In the genomic region with DNA sequence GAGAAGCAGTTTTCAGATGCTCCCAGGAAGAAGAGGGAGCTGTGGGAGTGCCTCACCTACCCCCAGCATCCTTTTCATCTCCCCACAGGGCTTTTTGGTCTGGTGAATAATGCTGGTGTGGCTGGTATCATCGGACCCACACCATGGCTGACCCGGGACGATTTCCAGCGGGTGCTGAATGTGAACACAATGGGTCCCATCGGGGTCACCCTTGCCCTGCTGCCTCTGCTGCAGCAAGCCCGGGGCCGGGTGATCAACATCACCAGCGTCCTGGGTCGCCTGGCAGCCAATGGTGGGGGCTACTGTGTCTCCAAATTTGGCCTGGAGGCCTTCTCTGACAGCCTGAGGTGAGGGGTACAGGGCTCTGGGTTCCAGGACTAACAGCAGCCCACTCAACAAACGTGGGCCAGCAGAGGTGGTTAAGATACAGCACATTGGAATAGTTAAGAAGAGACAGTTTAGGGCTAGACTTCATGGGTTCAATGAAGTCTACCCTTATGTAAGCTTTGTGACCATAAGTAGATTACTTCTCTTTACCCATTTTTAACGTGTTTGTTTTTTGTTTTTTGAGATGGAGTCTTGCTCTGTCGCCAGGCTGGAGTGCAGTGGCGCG, we compare ENCODE assay signal across 13 cellular contexts. TPM values are rescaled to one million over a fixed set of nuclear protein-coding genes. Genes with fewer than 3 reads are reported as not detected.
DNase-seq lines count a peak whose midpoint lies in the region; ATAC-seq, FAIRE-seq and TF ChIP-seq lines count a peak whose summit lies in the region.
"Had no signal": no experiment of that assay in that cellular context is flagged by ENCODE, and none has a peak within 500 bp of the region (broad histone marks: within the 10 kb centered on the region; RNA-seq: fewer than 3 reads in every experiment).

No MANE protein-coding gene starts in this region.

- DNase-seq in heart left ventricle = peak in 2 of 5 donors; percentile 37 to 62
- DNase-seq in left cardiac atrium = no peak
- DNase-seq in esophagus muscularis mucosa (ENCODE audit: extremely low spot score) = no peak
- DNase-seq in prostate gland (ENCODE audit: low spot score) = no peak
- no peak for DNase-seq in stimulated activated CD4-positive, alpha-beta T cell treated with anti-CD3 and anti-CD28 coated beads, Interleukin-1b, Interleukin-23, amount 100 ng/mL, for 48 hours
- no peak for DNase-seq in sciatic nerve (ENCODE audit: low spot score)
- DNase-seq in urothelium cell line (ENCODE audit: low spot score) = no peak
- no peak for DNase-seq in type B pancreatic cell (ENCODE audit: extremely low spot score, unreplicated experiment)
- DNase-seq: effector CD8-positive, alpha-beta T cell; NCI-H1092 treated with DMSO at 0.1 percent for 48 hours; T-helper 2 cell had no signal

- peaks cover 0 to 56% (median 31%) of the 10 kb centered on the region in 9 donors for H3K36me3 ChIP-seq in heart left ventricle
- H3K36me3 ChIP-seq in esophagus muscularis mucosa = peaks cover 12 to 50% (median 32%) of the 10 kb centered on the region in 4 donors
- no peaks in the 10 kb centered on the region for H3K36me3 ChIP-seq in prostate gland

- TF ChIP-seq POLR2A in heart left ventricle (IDR thresholded peaks at IDR 0.05) = no peak
- TF ChIP-seq POLR2A in esophagus muscularis mucosa (IDR thresholded peaks at IDR 0.05; ENCODE audit: low read depth) = no peak
- no peak for TF ChIP-seq POLR2A in prostate gland (IDR thresholded peaks at IDR 0.05)

- peaks cover 46% of the 10 kb centered on the region for H3K4me1 Mint-ChIP-seq in type B pancreatic cell (ENCODE audit: unreplicated experiment)

- WGBS in heart left ventricle, 4 donors = 65 to 82% (median 76%) methylated on average over 13 to 14 of the region's 14 CpGs
- WGBS in esophagus muscularis mucosa = 69% methylated on average over 14 of the region's 14 CpGs
- WGBS in prostate gland = 68% methylated on average over 14 of the region's 14 CpGs

- no peak overlapping the region for H3K27ac Mint-ChIP-seq in type B pancreatic cell
- H3K27ac Mint-ChIP-seq: activated CD4-positive, alpha-beta memory T cell treated with anti-CD3 and anti-CD28 coated beads, Interleukin-2, amount 10 ng/mL, durations not matched to agents 7 days and 5 days; activated naive CD4-positive, alpha-beta T cell treated with anti-CD3 and anti-CD28 coated beads, Interleukin-2, amount 50 U/mL, for 72 hours had no signal

- TF ChIP-seq CTCF in heart left ventricle (IDR thresholded peaks at IDR 0.05) (no peak), esophagus muscularis mucosa (IDR thresholded peaks at IDR 0.05) (no peak), prostate gland (IDR thresholded peaks at IDR 0.05) (no peak), type B pancreatic cell (conservative IDR thresholded peaks at IDR 0.05) (no peak)

- ATAC-seq in heart left ventricle (no peak), left cardiac atrium (no peak), sciatic nerve (no peak)
- ATAC-seq: activated naive CD4-positive, alpha-beta T cell treated with anti-CD3 and anti-CD28 coated beads, Interleukin-2, amount 50 U/mL, for 72 hours had no signal

- H3K27me3 Mint-ChIP-seq in type B pancreatic cell = no peaks in the 10 kb centered on the region
- H3K27me3 Mint-ChIP-seq: activated CD4-positive, alpha-beta memory T cell treated with anti-CD3 and anti-CD28 coated beads, Interleukin-2, amount 10 ng/mL, durations not matched to agents 7 days and 5 days had no signal

- intact Hi-C loops in heart left ventricle (cut with DNase I) = loop anchor here in 8 of 10 donors (1.0 to 5.0 kb wide), 3 partner anchors 39 to 41 kb away; a partner anchor contains a TSS
- intact Hi-C loops in left cardiac atrium (cut with DNase I) = no loop called here
- intact Hi-C loops in esophagus muscularis mucosa (cut with DNase I) = no loop called here
- intact Hi-C loops in prostate gland (cut with DNase I) = loop anchor here (1.0 kb wide), 1 partner anchor 41 kb away; no protein-coding TSS in a partner anchor
- intact Hi-C loops in sciatic nerve (cut with DNase I) = loop anchor here (10.0 kb wide), 1 partner anchor 47 kb away; no protein-coding TSS in a partner anchor

- H3K27ac ChIP-seq in heart left ventricle = peak overlapping the region in 10 of 12 donors; percentile 19 to 99 (median 95)
- H3K27ac ChIP-seq in esophagus muscularis mucosa (replicated peaks in 1 of 4) = peak overlapping the region; percentile 89 to 100 (median 98)
- H3K27ac ChIP-seq in prostate gland = peak overlapping the region; percentile 37 to 44

- H3K27me3 ChIP-seq in heart left ventricle = no peaks in the 10 kb centered on the region
- H3K27me3 ChIP-seq in esophagus muscularis mucosa = no peaks in the 10 kb centered on the region
- H3K27me3 ChIP-seq in prostate gland (replicated peaks; ENCODE audit: insufficient read depth) = no peaks in the 10 kb centered on the region

- H3K4me3 Mint-ChIP-seq in type B pancreatic cell = no peak overlapping the region
- H3K4me3 Mint-ChIP-seq: activated CD4-positive, alpha-beta memory T cell treated with anti-CD3 and anti-CD28 coated beads, Interleukin-2, amount 10 ng/mL, durations not matched to agents 7 days and 5 days had no signal

- no peak for TF ChIP-seq EP300 in esophagus muscularis mucosa (IDR thresholded peaks at IDR 0.05)

- no peak for FAIRE-seq in urothelium cell line (lab: Jason Lieb, UNC)

- H3K4me3 ChIP-seq in heart left ventricle (no peak overlapping the region), esophagus muscularis mucosa (peak overlapping the region in 2 of 4 donors; percentile 22 to 25), prostate gland (no peak overlapping the region)

- H3K9me3 ChIP-seq in heart left ventricle (no peaks in the 10 kb centered on the region), esophagus muscularis mucosa (no peaks in the 10 kb centered on the region), prostate gland (no peaks in the 10 kb centered on the region)

- H3K36me3 Mint-ChIP-seq in type B pancreatic cell = peaks cover 13% of the 10 kb centered on the region
- H3K36me3 Mint-ChIP-seq: activated naive CD4-positive, alpha-beta T cell treated with anti-CD3 and anti-CD28 coated beads, Interleukin-2, amount 50 U/mL, for 72 hours had no signal

- H3K9me3 Mint-ChIP-seq in type B pancreatic cell = no peaks in the 10 kb centered on the region
- H3K9me3 Mint-ChIP-seq: activated CD4-positive, alpha-beta memory T cell treated with anti-CD3 and anti-CD28 coated beads, Interleukin-2, amount 10 ng/mL, durations not matched to agents 7 days and 5 days; activated naive CD4-positive, alpha-beta T cell treated with anti-CD3 and anti-CD28 coated beads, Interleukin-2, amount 50 U/mL, for 72 hours had no signal

- H3K4me1 ChIP-seq in heart left ventricle = peaks cover 6 to 90% (median 82%) of the 10 kb centered on the region in 12 donors
- peaks cover 82 to 100% (median 93%) of the 10 kb centered on the region in 4 donors for H3K4me1 ChIP-seq in esophagus muscularis mucosa
- peaks cover 9% of the 10 kb centered on the region for H3K4me1 ChIP-seq in prostate gland (replicated peaks)

RNA-seq across cellular contexts. Expression of a gene that starts 1.5 kb away (rescaled TPM):
- total RNA-seq in heart left ventricle (10 to 100 TPM in 8 of 9 donors, 1 to 10 TPM in 1; 5.9 to 20.5 (median 16.2) TPM), left cardiac atrium (10 to 100 TPM; 29.5 to 38.1 TPM), esophagus muscularis mucosa (10 to 100 TPM; 13.8 to 23.0 (median 17.2) TPM), prostate gland (10 to 100 TPM in 1 of 2 donors, 1 to 10 TPM in 1; 5.7 to 12.6 TPM), sciatic nerve (23.3 TPM), type B pancreatic cell (ENCODE audit: low replicate concordance) (7.4 and 14.1 TPM in 2 replicates)
- 10 to 100 TPM; 25.8 to 42.4 TPM for polyA plus RNA-seq in heart left ventricle

RNA-seq across cellular contexts. Expression of a gene that starts 5.9 kb away (rescaled TPM):
- total RNA-seq in heart left ventricle = 100 to 1,000 TPM in 5 of 9 donors, 10 to 100 TPM in 4; 71.3 to 173 (median 131) TPM
- polyA plus RNA-seq in heart left ventricle = 100 to 1,000 TPM; 187 to 314 TPM
- 100 to 1,000 TPM; 119 to 123 TPM for total RNA-seq in left cardiac atrium
- 100 to 1,000 TPM; 159 to 253 (median 196) TPM for total RNA-seq in esophagus muscularis mucosa
- 100 to 1,000 TPM; 151 to 240 TPM for total RNA-seq in prostate gland
- 171 TPM for total RNA-seq in sciatic nerve
- 89.9 and 98.6 TPM in 2 replicates for total RNA-seq in type B pancreatic cell (ENCODE audit: low replicate concordance)

RNA-seq across cellular contexts. Expression of a gene that starts 7.1 kb away (rescaled TPM):
- total RNA-seq in heart left ventricle (1,000 to 10,000 TPM in 3 of 9 donors, 100 to 1,000 TPM in 6; 475 to 1,670 (median 767) TPM), left cardiac atrium (1,000 to 10,000 TPM; 1,288 to 1,875 TPM), esophagus muscularis mucosa (1,000 to 10,000 TPM in 1 of 4 donors, 100 to 1,000 TPM in 3; 742 to 1,177 (median 845) TPM), prostate gland (100 to 1,000 TPM; 485 to 585 TPM), sciatic nerve (870 TPM), type B pancreatic cell (ENCODE audit: low replicate concordance) (525 and 567 TPM in 2 replicates)
- polyA plus RNA-seq in heart left ventricle = 1,000 to 10,000 TPM; 1,034 to 2,790 TPM

RNA-seq across cellular contexts. Expression of a gene that starts 14.0 kb away (rescaled TPM):
- total RNA-seq in heart left ventricle (1,000 to 10,000 TPM in 1 of 9 donors, 100 to 1,000 TPM in 8; 199 to 1,007 (median 620) TPM), left cardiac atrium (100 to 1,000 TPM; 395 to 448 TPM), esophagus muscularis mucosa (100 to 1,000 TPM; 155 to 245 (median 218) TPM), prostate gland (10 to 100 TPM; 17.4 to 37.0 TPM), sciatic nerve (307 TPM), type B pancreatic cell (ENCODE audit: low replicate concordance) (10.4 and 39.2 TPM in 2 replicates)
- 100 to 1,000 TPM; 173 to 573 TPM for polyA plus RNA-seq in heart left ventricle

RNA-seq across cellular contexts. Expression of a gene that starts 21.2 kb away (rescaled TPM):
- total RNA-seq in heart left ventricle (10 to 100 TPM in 7 of 9 donors, 1 to 10 TPM in 2; 7.8 to 18.2 (median 12.4) TPM), left cardiac atrium (10 to 100 TPM; 12.0 to 14.2 TPM), esophagus muscularis mucosa (1 to 10 TPM; 1.7 to 9.0 (median 4.9) TPM), prostate gland (10 to 100 TPM in 1 of 2 donors, 1 to 10 TPM in 1; 4.1 to 10.3 TPM), sciatic nerve (10.0 TPM), type B pancreatic cell (ENCODE audit: low replicate concordance) (11.8 and 40.1 TPM in 2 replicates)
- polyA plus RNA-seq in heart left ventricle = 10 to 100 TPM in 1 of 2 donors, 1 to 10 TPM in 1; 6.9 to 15.7 TPM

Comparison
In these comparisons a context has a peak if more than half of its experiments do, and no peak if none do; other contexts are left out.
1. intact Hi-C loops: an anchor here in heart left ventricle (1.0 to 5.0 kb wide), prostate gland (1.0 kb wide) and sciatic nerve (10.0 kb wide); none called in left cardiac atrium and esophagus muscularis mucosa.
2. H3K27ac ChIP-seq: peak in every context shown above with its lines; median percentile 98 in esophagus muscularis mucosa; 95 in heart left ventricle; 40 in prostate gland.